ENCODE assay signal across 8 cellular contexts in genomic region chr14:91021991-91022621, GRCh38. TPM values are rescaled to one million over a fixed set of nuclear protein-coding genes. Genes with fewer than 3 reads are reported as not detected.
DNase-seq lines count a peak whose midpoint lies in the region; ATAC-seq and TF ChIP-seq lines count a peak whose summit lies in the region.

No MANE protein-coding gene starts in this region.

- ATAC-seq in GM18517 (IDR thresholded peaks at IDR 0.05; ENCODE audit: unreplicated experiment), result peak; percentile 54
- ATAC-seq in naive thymus-derived CD4-positive, alpha-beta T cell, result peak; percentile 48

- no peaks in the 10 kb centered on the region for H3K9me3 Mint-ChIP-seq in HFFc6
- peaks cover 0 to 2% (median 0%) of the 10 kb centered on the region in 11 donors for H3K9me3 Mint-ChIP-seq in naive thymus-derived CD4-positive, alpha-beta T cell

- H3K4me1 ChIP-seq in naive thymus-derived CD4-positive, alpha-beta T cell (ENCODE audit: control insufficient read depth in 2 of 2, insufficient read depth in 2 of 2, low read length in 2 of 2), result peaks cover 7 to 12% of the 10 kb centered on the region in 2 donors

- H3K4me3 Mint-ChIP-seq in HFFc6, result peak overlapping the region; percentile 75
- peak overlapping the region; percentile 73 to 92 (median 84) for H3K4me3 Mint-ChIP-seq in naive thymus-derived CD4-positive, alpha-beta T cell

- H4K20me1 ChIP-seq in SU-DHL-6 (ENCODE audit: low read depth, low read length), result 0 out of 2 replicates have a peak, but pooled peaks cover 6% of the 10 kb centered on the region

- H3K4me3 ChIP-seq in SU-DHL-6 (ENCODE audit: insufficient read depth, low read length, poor library complexity, severe bottlenecking), result no peak overlapping the region
- H3K4me3 ChIP-seq in naive thymus-derived CD4-positive, alpha-beta T cell (ENCODE audit: low read length), result peak overlapping the region; percentile 56

- no peak for DNase-seq in HFFc6
- DNase-seq in naive thymus-derived CD4-positive, alpha-beta T cell, result peak in 2 of 9 donors; percentile 13 to 49
- DNase-seq in DMS114 treated with DMSO at 0.1 percent for 48 hours (lab: John Stamatoyannopoulos, UW; ENCODE audit: unreplicated experiment), result no peak
- DNase-seq in LoVo (ENCODE audit: low spot score), result no peak
- DNase-seq in AML-193 (lab: John Stamatoyannopoulos, UW), result no peak
- no peak for DNase-seq in NCI-H2107 treated with DMSO at 0.1 percent for 48 hours (lab: John Stamatoyannopoulos, UW; ENCODE audit: unreplicated experiment)

- peak overlapping the region; percentile 51 for H3K4me2 ChIP-seq in SU-DHL-6 (ENCODE audit: low read depth, low read length, poor library complexity, severe bottlenecking)

- H3K27ac Mint-ChIP-seq in HFFc6, result no peak overlapping the region
- peak overlapping the region; percentile 88 to 99 (median 92) for H3K27ac Mint-ChIP-seq in naive thymus-derived CD4-positive, alpha-beta T cell

- TF ChIP-seq CTCF in HFFc6 (IDR thresholded peaks at IDR 0.05) (no peak), SU-DHL-6 (IDR thresholded peaks at IDR 0.05; ENCODE audit: insufficient read depth, low read length, poor library complexity, severe bottlenecking) (no peak)

- no peaks in the 10 kb centered on the region for H3K9me3 ChIP-seq in SU-DHL-6 (ENCODE audit: insufficient read depth, low read length)
- H3K9me3 ChIP-seq in naive thymus-derived CD4-positive, alpha-beta T cell (ENCODE audit: control insufficient read depth in 2 of 3, low read length in 3 of 3), result no peaks in the 10 kb centered on the region

- CTCF ChIA-PET in naive thymus-derived CD4-positive, alpha-beta T cell (lab: Charles Lee), result interaction anchor here (0.6 to 0.8 kb wide), 2 partner anchors 41 to 151 kb away, joined by 5 to 7 read pairs; no protein-coding TSS in a partner anchor

- no peaks in the 10 kb centered on the region for H3K9me2 ChIP-seq in SU-DHL-6 (replicated peaks; ENCODE audit: insufficient read depth, low read length)

- peaks cover 2% of the 10 kb centered on the region; the same call in 1 of the 2 replicates for H3K27me3 Mint-ChIP-seq in HFFc6 (ENCODE audit: insufficient read depth)
- H3K27me3 Mint-ChIP-seq in naive thymus-derived CD4-positive, alpha-beta T cell, result no peaks in the 10 kb centered on the region

- H3K36me3 ChIP-seq in SU-DHL-6 (ENCODE audit: low read length), result no peaks in the 10 kb centered on the region
- no peaks in the 10 kb centered on the region for H3K36me3 ChIP-seq in naive thymus-derived CD4-positive, alpha-beta T cell (ENCODE audit: control insufficient read depth in 2 of 3, insufficient read depth in 3 of 3, low read length in 3 of 3)

- POLR2A ChIA-PET in naive thymus-derived CD4-positive, alpha-beta T cell (lab: Charles Lee), result interaction anchor here (0.6 to 0.7 kb wide), 2 partner anchors 113 to 118 kb away, joined by 4 to 5 read pairs; no protein-coding TSS in a partner anchor

- H3K36me3 Mint-ChIP-seq in HFFc6 (ENCODE audit: low read depth), result no peaks in the 10 kb centered on the region
- H3K36me3 Mint-ChIP-seq in naive thymus-derived CD4-positive, alpha-beta T cell, result peaks cover 0 to 63% (median 13%) of the 10 kb centered on the region in 5 donors

- no peaks in the 10 kb centered on the region for H3K79me2 ChIP-seq in SU-DHL-6 (ENCODE audit: insufficient read depth, low read length)

- no peak overlapping the region for H3K9ac ChIP-seq in SU-DHL-6 (ENCODE audit: low read length)

- intact Hi-C loops in naive thymus-derived CD4-positive, alpha-beta T cell (cut with micrococcal nuclease), result loop anchor here (1.0 to 10.0 kb wide), 9 partner anchors 13 to 220 kb away; partner anchors contain the start of genes DGLUCY (in 1 of the 2), GPR68 (in 1 of the 2) and RPS6KA5 (in 1 of the 2)

- no peaks in the 10 kb centered on the region for H3K4me1 Mint-ChIP-seq in HFFc6 (ENCODE audit: low read depth)
- peaks cover 21 to 79% (median 74%) of the 10 kb centered on the region in 7 donors for H3K4me1 Mint-ChIP-seq in naive thymus-derived CD4-positive, alpha-beta T cell

- H2AFZ ChIP-seq in SU-DHL-6 (ENCODE audit: low read depth, low read length, severe bottlenecking), result no peak overlapping the region

- no peak overlapping the region for H3K27ac ChIP-seq in SU-DHL-6 (ENCODE audit: low read depth, low read length)
- peak overlapping the region; percentile 73 for H3K27ac ChIP-seq in naive thymus-derived CD4-positive, alpha-beta T cell (ENCODE audit: low read depth, low read length)

- H3F3A ChIP-seq in SU-DHL-6 (ENCODE audit: insufficient read depth), result no peaks in the 10 kb centered on the region; the same call in 1 of the 2 replicates

- H3K27me3 ChIP-seq in SU-DHL-6 (ENCODE audit: low read length), result no peaks in the 10 kb centered on the region
- no peaks in the 10 kb centered on the region for H3K27me3 ChIP-seq in naive thymus-derived CD4-positive, alpha-beta T cell (ENCODE audit: control insufficient read depth in 2 of 2, insufficient read depth in 2 of 2, low read length in 2 of 2)

RNA-seq across cellular contexts. Expression of gene RPS6KA5, which starts 38.3 kb away (rescaled TPM):
- total RNA-seq in HFFc6 (2021; fragmentation: NEBNext Ultra II Directional; extraction: Animal tissue kit (Norgen Biotek cat#: 25700)), result under 1 TPM; 0.36 to 0.91 (median 0.48) TPM
- total RNA-seq in naive thymus-derived CD4-positive, alpha-beta T cell, result 10 to 100 TPM; 31.9 to 43.5 (median 34.3) TPM
- polyA plus RNA-seq in naive thymus-derived CD4-positive, alpha-beta T cell, result 10 to 100 TPM; 17.7 to 26.8 TPM

Comparison
In these comparisons a context has a peak if more than half of its experiments do, and no peak if none do; other contexts are left out.
1. RNA of gene RPS6KA5, which starts 38.3 kb away (total RNA-seq): 31.9 to 43.5 TPM in naive thymus-derived CD4-positive, alpha-beta T cell; 0.36 to 0.91 TPM in HFFc6; every median in the first group is over 10 times any median in the second.